Comparison of ENCODE assay signal across 17 cellular contexts in genomic region chr1:18739956-18740355, GRCh38.
"Had no signal": no experiment of that assay in that cellular context is flagged by ENCODE, and none has a peak within 500 bp of the region (broad histone marks: within the 10 kb centered on the region; RNA-seq: fewer than 3 reads in every experiment).

No MANE protein-coding gene starts in this region.

- H3K36me3 ChIP-seq: heart left ventricle, tibial artery, upper lobe of left lung had no signal

- H3K4me1 Mint-ChIP-seq: naive thymus-derived CD4-positive, alpha-beta T cell; stimulated activated effector memory CD8-positive, alpha-beta T cell treated with anti-CD3 and anti-CD28 coated beads, Interleukin-12 subunit alpha, Interleukin-12 subunit beta, amount 100 ng/mL, for 72 hours had no signal

- H3K36me3 Mint-ChIP-seq: stimulated activated effector memory CD8-positive, alpha-beta T cell treated with anti-CD3 and anti-CD28 coated beads, Interleukin-12 subunit alpha, Interleukin-12 subunit beta, amount 100 ng/mL, for 72 hours had no signal

- H3K4me1 ChIP-seq: heart left ventricle, tibial artery, upper lobe of left lung had no signal

- DNase-seq: cortex of kidney; dorsolateral prefrontal cortex; effector CD8-positive, alpha-beta T cell; heart left ventricle; hippocampal formation; kidney glomerular epithelial cell; mesendoderm; naive thymus-derived CD4-positive, alpha-beta T cell; nephron progenitor cell; stimulated activated CD4-positive, alpha-beta T cell treated with anti-CD3 and anti-CD28 coated beads, Interleukin-4, amount 100 ng/mL, for 1 hour; stimulated activated CD8-positive, alpha-beta memory T cell treated with anti-CD3 and anti-CD28 coated beads, Interleukin-4, amount 100 ng/mL, for 48 hours; tibial artery had no signal

- H3K27ac Mint-ChIP-seq: naive thymus-derived CD4-positive, alpha-beta T cell; nephron progenitor cell; stimulated activated effector memory CD8-positive, alpha-beta T cell treated with anti-CD3 and anti-CD28 coated beads, Interleukin-12 subunit alpha, Interleukin-12 subunit beta, amount 100 ng/mL, for 72 hours; stimulated activated naive CD8-positive, alpha-beta T cell treated with anti-CD3 and anti-CD28 coated beads, Interleukin-15, Interleukin-2, amounts not matched to agents 100 ng/mL and 50 ng/mL, for 24 hours had no signal

- H3K9me3 ChIP-seq: heart left ventricle, tibial artery, upper lobe of left lung had no signal

- H3K4me3 Mint-ChIP-seq: naive thymus-derived CD4-positive, alpha-beta T cell; nephron progenitor cell; stimulated activated effector memory CD8-positive, alpha-beta T cell treated with anti-CD3 and anti-CD28 coated beads, Interleukin-12 subunit alpha, Interleukin-12 subunit beta, amount 100 ng/mL, for 72 hours; stimulated activated naive CD8-positive, alpha-beta T cell treated with anti-CD3 and anti-CD28 coated beads, Interleukin-15, Interleukin-2, amounts not matched to agents 100 ng/mL and 50 ng/mL, for 24 hours had no signal

- H3K27ac ChIP-seq: dorsolateral prefrontal cortex, heart left ventricle, tibial artery, upper lobe of left lung had no signal

- H3K27me3 ChIP-seq: upper lobe of left lung had no signal

- ATAC-seq: esophagus mucosa; heart left ventricle; naive thymus-derived CD4-positive, alpha-beta T cell; stimulated activated effector memory CD8-positive, alpha-beta T cell treated with anti-CD3 and anti-CD28 coated beads, Interleukin-12 subunit alpha, Interleukin-12 subunit beta, amount 100 ng/mL, for 72 hours had no signal

- H3K9me3 Mint-ChIP-seq: nephron progenitor cell; stimulated activated effector memory CD8-positive, alpha-beta T cell treated with anti-CD3 and anti-CD28 coated beads, Interleukin-12 subunit alpha, Interleukin-12 subunit beta, amount 100 ng/mL, for 72 hours; stimulated activated naive CD8-positive, alpha-beta T cell treated with anti-CD3 and anti-CD28 coated beads, Interleukin-15, Interleukin-2, amounts not matched to agents 100 ng/mL and 50 ng/mL, for 24 hours had no signal

- H3K4me3 ChIP-seq: dorsolateral prefrontal cortex, heart left ventricle, smooth muscle cell, tibial artery, upper lobe of left lung had no signal
